In genomic region chr17:77473615-77474226, GRCh38 we compare ENCODE assay signal across 8 cellular contexts.
DNase-seq lines count a peak whose midpoint lies in the region; ATAC-seq and TF ChIP-seq lines count a peak whose summit lies in the region.

No MANE protein-coding gene starts in this region.

- CTCF ChIA-PET in A673 (lab: Charles Lee), result interaction anchor here (0.5 kb wide), 1 partner anchor 384 kb away, joined by 4 read pairs; no protein-coding TSS in a partner anchor

- H3K4me3 Mint-ChIP-seq in HFFc6 (peak overlapping the region; percentile 66), mesothelial cell of epicardium (peak overlapping the region; percentile 6)

- H3K4me3 ChIP-seq in A673 (ENCODE audit: low read depth, low read length, poor library complexity, severe bottlenecking) (peak overlapping the region; percentile 26), adipocyte (ENCODE audit: low read length) (no peak overlapping the region)

- H3K36me3 Mint-ChIP-seq in HFFc6 (ENCODE audit: low read depth) (peaks cover 19% of the 10 kb centered on the region), mesothelial cell of epicardium (peaks cover 7% of the 10 kb centered on the region)

- intact Hi-C loops in A673 (cut with micrococcal nuclease; ENCODE audit: unreplicated experiment), result loop anchor here (5.0 kb wide), 1 partner anchor 36 kb away; no protein-coding TSS in a partner anchor

- TF ChIP-seq CTCF in A673 (conservative IDR thresholded peaks at IDR 0.05; ENCODE audit: low read depth, low read length) (no peak), HFFc6 (IDR thresholded peaks at IDR 0.05) (no peak), mesothelial cell of epicardium (IDR thresholded peaks at IDR 0.05; ENCODE audit: unreplicated experiment) (no peak)

- H3K4me1 ChIP-seq in A673 (ENCODE audit: insufficient read depth, low read length, poor library complexity, severe bottlenecking) (peaks cover 80% of the 10 kb centered on the region), adipocyte (ENCODE audit: control insufficient read depth, insufficient read depth, low read length) (peaks cover 82% of the 10 kb centered on the region)

- no peaks in the 10 kb centered on the region for H3K36me3 ChIP-seq in A673 (ENCODE audit: insufficient read depth, low read length, poor library complexity, severe bottlenecking)
- H3K36me3 ChIP-seq in adipocyte (ENCODE audit: control insufficient read depth, insufficient read depth, low read length, severe bottlenecking), result peaks cover 10% of the 10 kb centered on the region

- H3K4me1 Mint-ChIP-seq in HFFc6 (ENCODE audit: low read depth) (peaks cover 93% of the 10 kb centered on the region), mesothelial cell of epicardium (peaks cover 89% of the 10 kb centered on the region)

- H3K27me3 Mint-ChIP-seq in HFFc6 (ENCODE audit: insufficient read depth) (peaks cover 20% of the 10 kb centered on the region), mesothelial cell of epicardium (ENCODE audit: low read depth) (no peaks in the 10 kb centered on the region)

- H3K9me3 ChIP-seq in A673 (ENCODE audit: low read depth, low read length, poor library complexity, severe bottlenecking), result no peaks in the 10 kb centered on the region
- H3K9me3 ChIP-seq in adipocyte (ENCODE audit: control insufficient read depth, low read length), result no peaks in the 10 kb centered on the region

- H3K27ac Mint-ChIP-seq in HFFc6, result peak overlapping the region; percentile 88
- peak overlapping the region; percentile 91 for H3K27ac Mint-ChIP-seq in mesothelial cell of epicardium

- no peaks in the 10 kb centered on the region for H3K9me3 Mint-ChIP-seq in HFFc6
- H3K9me3 Mint-ChIP-seq in mesothelial cell of epicardium, result no peaks in the 10 kb centered on the region

- no peak for ATAC-seq in GM18909 (IDR thresholded peaks at IDR 0.05; ENCODE audit: poor library complexity, unreplicated experiment)
- ATAC-seq in GM21515 (IDR thresholded peaks at IDR 0.05; ENCODE audit: unreplicated experiment), result no peak

- DNase-seq in A673 (ENCODE audit: low spot score) (peak; percentile 46), HFFc6 (no peak), adipocyte (ENCODE audit: low read depth) (no peak), mesothelial cell of epicardium (ENCODE audit: low spot score in 2 of 2, unreplicated experiment in 2 of 2) (no peak), GM03348 (ENCODE audit: low spot score) (no peak), hepatic stellate cell (ENCODE audit: low spot score) (no peak)

- BruUV-seq in A673 (replicated peaks; lab: Mats Ljungman, UMichigan), result no TSS peak

- POLR2A ChIA-PET in A673 (lab: Charles Lee; ENCODE audit: low non-redundant PET), result no interaction called here

- H3K27ac ChIP-seq in A673 (ENCODE audit: low read depth, low read length, poor library complexity, severe bottlenecking), result peak overlapping the region; percentile 99

- H3K27me3 ChIP-seq in A673 (replicated peaks; ENCODE audit: insufficient read depth, low read depth, low read length, poor library complexity) (no peaks in the 10 kb centered on the region), adipocyte (replicated peaks; ENCODE audit: control insufficient read depth, insufficient read depth, low read length) (no peaks in the 10 kb centered on the region)

- peak overlapping the region; percentile 14 for H3K9ac ChIP-seq in adipocyte (ENCODE audit: low read length)
